17 cellular contexts compared by ENCODE assay signal in the genomic region with DNA sequence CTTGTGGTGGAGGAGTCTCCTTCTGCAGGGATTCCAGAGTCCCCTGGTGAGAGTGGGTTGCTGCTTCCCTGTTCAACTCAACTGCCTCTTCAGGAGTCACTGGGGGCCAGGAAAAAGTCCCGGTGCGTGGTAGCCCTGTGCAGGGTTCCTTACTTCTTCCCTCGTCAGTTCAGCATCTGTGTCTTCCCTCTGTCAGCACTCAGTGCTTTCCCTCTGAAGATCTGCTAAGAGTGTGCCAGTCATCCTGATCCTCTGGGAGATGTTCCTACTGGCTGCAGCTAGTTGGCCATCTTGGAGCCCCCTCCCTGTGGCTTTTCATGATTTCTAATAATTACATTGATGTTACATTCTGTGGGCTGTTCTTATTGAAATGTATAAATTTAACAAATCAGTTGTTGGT.
"Had no signal": no experiment of that assay in that cellular context is flagged by ENCODE, and none has a peak within 500 bp of the region (broad histone marks: within the 10 kb centered on the region; RNA-seq: fewer than 3 reads in every experiment).

No MANE protein-coding gene starts in this region.

- H3K4me3 Mint-ChIP-seq: activated CD4-positive, alpha-beta T cell treated with anti-CD3 and anti-CD28 coated beads, Interleukin-2, amount 10 ng/mL, durations not matched to agents 24 days and 14 days; activated CD8-positive, alpha-beta T cell treated with anti-CD3 and anti-CD28 coated beads for 36 hours; activated naive CD4-positive, alpha-beta T cell treated with anti-CD3 and anti-CD28 coated beads, Interleukin-2, amount 10 ng/mL, durations not matched to agents 7 days and 5 days; stimulated activated effector memory CD8-positive, alpha-beta T cell treated with anti-CD3 and anti-CD28 coated beads, Interleukin-12 subunit alpha, Interleukin-12 subunit beta, amount 100 ng/mL, for 72 hours had no signal

- H3K36me3 ChIP-seq: pancreas, sigmoid colon, thoracic aorta, upper lobe of right lung had no signal

- H3K4me1 ChIP-seq: pancreas, upper lobe of right lung had no signal

- ATAC-seq: activated CD8-positive, alpha-beta T cell treated with anti-CD3 and anti-CD28 coated beads for 36 hours; stimulated activated effector memory CD8-positive, alpha-beta T cell treated with anti-CD3 and anti-CD28 coated beads, Interleukin-12 subunit alpha, Interleukin-12 subunit beta, amount 100 ng/mL, for 72 hours had no signal

- H3K9me3 Mint-ChIP-seq: activated CD4-positive, alpha-beta T cell treated with anti-CD3 and anti-CD28 coated beads, Interleukin-2, amount 10 ng/mL, durations not matched to agents 24 days and 14 days; activated CD8-positive, alpha-beta T cell treated with anti-CD3 and anti-CD28 coated beads for 36 hours; activated naive CD4-positive, alpha-beta T cell treated with anti-CD3 and anti-CD28 coated beads, Interleukin-2, amount 10 ng/mL, durations not matched to agents 7 days and 5 days; stimulated activated effector memory CD8-positive, alpha-beta T cell treated with anti-CD3 and anti-CD28 coated beads, Interleukin-12 subunit alpha, Interleukin-12 subunit beta, amount 100 ng/mL, for 72 hours had no signal

- DNase-seq: activated CD4-positive, alpha-beta T cell treated with anti-CD3 and anti-CD28 coated beads, Interleukin-2, amount 10 ng/mL, durations not matched to agents 24 days and 14 days; activated CD8-positive, alpha-beta T cell treated with anti-CD3 and anti-CD28 coated beads for 36 hours; activated effector memory CD4-positive, alpha-beta T cell treated with Interleukin-2 at 50 U/mL for 16 hours; activated naive CD4-positive, alpha-beta T cell treated with anti-CD3 and anti-CD28 coated beads, Interleukin-2, amount 10 ng/mL, durations not matched to agents 7 days and 5 days; activated T-cell treated with anti-CD3 and anti-CD28 coated beads, Interleukin-2, amount 50 U/mL, for 1 hour; effector CD8-positive, alpha-beta T cell; esophagus squamous epithelium; mammary epithelial cell; sigmoid colon; stimulated activated CD4-positive, alpha-beta T cell treated with anti-CD3 and anti-CD28 coated beads, Interleukin-4, amount 100 ng/mL, for 24 hours; T1000; upper lobe of right lung had no signal

- H3K36me3 Mint-ChIP-seq: activated naive CD4-positive, alpha-beta T cell treated with anti-CD3 and anti-CD28 coated beads, Interleukin-2, amount 10 ng/mL, durations not matched to agents 7 days and 5 days; stimulated activated effector memory CD8-positive, alpha-beta T cell treated with anti-CD3 and anti-CD28 coated beads, Interleukin-12 subunit alpha, Interleukin-12 subunit beta, amount 100 ng/mL, for 72 hours had no signal

- H3K27ac Mint-ChIP-seq: activated CD4-positive, alpha-beta T cell treated with anti-CD3 and anti-CD28 coated beads, Interleukin-2, amount 10 ng/mL, durations not matched to agents 24 days and 14 days; activated CD8-positive, alpha-beta T cell treated with anti-CD3 and anti-CD28 coated beads for 36 hours; activated naive CD4-positive, alpha-beta T cell treated with anti-CD3 and anti-CD28 coated beads, Interleukin-2, amount 10 ng/mL, durations not matched to agents 7 days and 5 days; stimulated activated effector memory CD8-positive, alpha-beta T cell treated with anti-CD3 and anti-CD28 coated beads, Interleukin-12 subunit alpha, Interleukin-12 subunit beta, amount 100 ng/mL, for 72 hours had no signal

- H3K27me3 Mint-ChIP-seq: activated CD4-positive, alpha-beta T cell treated with anti-CD3 and anti-CD28 coated beads, Interleukin-2, amount 10 ng/mL, durations not matched to agents 24 days and 14 days; activated CD8-positive, alpha-beta T cell treated with anti-CD3 and anti-CD28 coated beads for 36 hours; activated naive CD4-positive, alpha-beta T cell treated with anti-CD3 and anti-CD28 coated beads, Interleukin-2, amount 10 ng/mL, durations not matched to agents 7 days and 5 days had no signal

- H3K27me3 ChIP-seq: ascending aorta, esophagus squamous epithelium, hepatocyte, pancreas, sigmoid colon, upper lobe of right lung had no signal

- H3K4me3 ChIP-seq: ascending aorta, esophagus squamous epithelium, hepatocyte, pancreas, sigmoid colon, thoracic aorta, upper lobe of right lung had no signal

- H3K27ac ChIP-seq: ascending aorta, esophagus squamous epithelium, hepatocyte, pancreas, sigmoid colon, thoracic aorta, upper lobe of right lung had no signal

- H3K4me1 Mint-ChIP-seq: activated naive CD4-positive, alpha-beta T cell treated with anti-CD3 and anti-CD28 coated beads, Interleukin-2, amount 10 ng/mL, durations not matched to agents 7 days and 5 days; stimulated activated effector memory CD8-positive, alpha-beta T cell treated with anti-CD3 and anti-CD28 coated beads, Interleukin-12 subunit alpha, Interleukin-12 subunit beta, amount 100 ng/mL, for 72 hours had no signal

- H3K9me3 ChIP-seq: ascending aorta, esophagus squamous epithelium, pancreas, sigmoid colon, thoracic aorta, upper lobe of right lung had no signal
